ENCODE assay signal across 8 cellular contexts in the genomic region with DNA sequence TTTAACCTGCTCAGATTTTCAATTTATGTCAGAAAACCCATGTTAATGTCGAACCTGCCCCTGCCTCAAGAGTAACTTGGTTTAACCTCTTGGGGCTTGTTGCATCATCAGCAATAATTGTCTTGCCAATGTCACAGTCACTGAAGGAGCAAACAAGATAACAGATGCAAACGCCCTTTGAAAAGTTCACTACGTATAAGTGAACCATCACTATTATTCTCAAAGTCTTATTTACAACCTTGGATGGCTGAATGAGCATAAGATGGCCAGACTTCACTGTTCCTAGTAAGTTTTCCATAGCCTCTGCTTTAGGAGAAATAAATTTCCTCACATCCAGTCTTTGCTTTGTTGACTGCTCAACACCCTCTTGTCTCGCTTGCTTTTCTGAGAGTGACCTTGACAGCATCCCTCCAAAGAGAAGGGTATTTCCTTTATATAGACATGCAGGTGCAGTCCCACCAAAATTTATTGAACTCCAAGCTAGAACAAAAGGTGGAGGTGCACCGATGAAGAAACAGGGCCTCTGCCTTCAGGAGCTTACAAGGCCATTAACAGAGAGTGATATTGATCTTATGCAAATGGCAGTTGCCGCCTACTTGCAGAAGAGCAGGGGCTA. TPM values are rescaled to one million over a fixed set of nuclear protein-coding genes. Genes with fewer than 3 reads are reported as not detected.
DNase-seq lines count a peak whose midpoint lies in the region; ATAC-seq and TF ChIP-seq lines count a peak whose summit lies in the region.

No MANE protein-coding gene starts in this region.

- no peak for ATAC-seq in HG02610 (IDR thresholded peaks at IDR 0.05; ENCODE audit: unreplicated experiment)
- no peak for ATAC-seq in HG02642 (IDR thresholded peaks at IDR 0.05; ENCODE audit: poor library complexity, unreplicated experiment)
- ATAC-seq in HG02763 (IDR thresholded peaks at IDR 0.05; ENCODE audit: unreplicated experiment), result no peak

- H3K36me3 ChIP-seq in SJCRH30 (peaks cover under 1% of the 10 kb centered on the region), fibroblast of lung (ENCODE audit: control insufficient read depth, insufficient read depth, low read length) (no peaks in the 10 kb centered on the region), sigmoid colon (peaks cover 0 to 4% (median 0%) of the 10 kb centered on the region in 4 donors)

- TF ChIP-seq CTCF in GM12875 (IDR thresholded peaks at IDR 0.05; ENCODE audit: borderline replicate concordance, insufficient read depth, low read depth, low read length), result no peak; the same call in 1 of the 2 replicates
- TF ChIP-seq CTCF in fibroblast of lung (conservative IDR thresholded peaks at IDR 0.05 in 1 of 2, IDR thresholded peaks at IDR 0.05 in 1 of 2; ENCODE audit: low read depth in 1 of 2, low read length in 2 of 2), result no peak
- no peak for TF ChIP-seq CTCF in sigmoid colon (IDR thresholded peaks at IDR 0.05)

- peak overlapping the region; percentile 84 for H2AFZ ChIP-seq in fibroblast of lung (ENCODE audit: low read length)

- H3K9me3 ChIP-seq in SJCRH30 (replicated peaks) (no peaks in the 10 kb centered on the region), fibroblast of lung (ENCODE audit: control insufficient read depth, insufficient read depth, low read depth, low read length) (no peaks in the 10 kb centered on the region), sigmoid colon (no peaks in the 10 kb centered on the region)

- peaks cover 9% of the 10 kb centered on the region; the same call in 1 of the 2 replicates for H3K4me1 ChIP-seq in SJCRH30
- H3K4me1 ChIP-seq in fibroblast of lung (ENCODE audit: control insufficient read depth, extremely low read depth, insufficient read depth, low read length), result no peaks in the 10 kb centered on the region
- peaks cover 0 to 39% (median 30%) of the 10 kb centered on the region in 4 donors for H3K4me1 ChIP-seq in sigmoid colon

- DNase-seq in SJCRH30 (no peak), fibroblast of lung (ENCODE audit: low read depth in 2 of 2) (no peak), sigmoid colon (no peak), NCI-H1417 treated with DMSO at 0.1 percent for 48 hours (lab: John Stamatoyannopoulos, UW) (no peak)

- TF ChIP-seq EP300 in sigmoid colon (IDR thresholded peaks at IDR 0.05), result no peak

- H3K27ac ChIP-seq in SJCRH30 (no peak overlapping the region), fibroblast of lung (ENCODE audit: insufficient read depth, low read length) (no peak overlapping the region), sigmoid colon (peak overlapping the region; percentile 92 to 98 (median 94))

- intact Hi-C loops in sigmoid colon (cut with DNase I), result loop anchor here (2.0 to 10.0 kb wide), 3 partner anchors 333 to 605 kb away; no protein-coding TSS in a partner anchor

- H3K4me3 ChIP-seq in GM12875 (ENCODE audit: low read depth, low read length), result peak overlapping the region; percentile 80
- peak overlapping the region; percentile 72 for H3K4me3 ChIP-seq in SJCRH30
- peak overlapping the region; percentile 83 to 98 (median 84) for H3K4me3 ChIP-seq in fibroblast of lung (replicated peaks in 1 of 4; ENCODE audit: control extremely low read depth in 1 of 4, insufficient read depth in 1 of 4, low read depth in 3 of 4, low read length in 4 of 4)
- H3K4me3 ChIP-seq in sigmoid colon, result peak overlapping the region; percentile 66 to 94 (median 80)

- TF ChIP-seq POLR2A in sigmoid colon (IDR thresholded peaks at IDR 0.05), result no peak

- H3K79me2 ChIP-seq in fibroblast of lung (ENCODE audit: control insufficient read depth, insufficient read depth, low read length), result peaks cover 36% of the 10 kb centered on the region

- no peaks in the 10 kb centered on the region for H3K27me3 ChIP-seq in SJCRH30
- no peaks in the 10 kb centered on the region for H3K27me3 ChIP-seq in fibroblast of lung (ENCODE audit: control insufficient read depth, insufficient read depth, low read length)
- H3K27me3 ChIP-seq in sigmoid colon, result no peaks in the 10 kb centered on the region

- H3K9ac ChIP-seq in fibroblast of lung (ENCODE audit: insufficient read depth, low read length), result no peak overlapping the region

- no peaks in the 10 kb centered on the region for H4K20me1 ChIP-seq in fibroblast of lung (ENCODE audit: control insufficient read depth, extremely low read depth, insufficient read depth, low read length)

- 25 to 47% methylated on average over 6 of the region's 6 CpGs for WGBS in sigmoid colon, 2 donors

- H3K4me2 ChIP-seq in fibroblast of lung (ENCODE audit: extremely low read depth, insufficient read depth, low read length), result peak overlapping the region; percentile 68

RNA-seq across cellular contexts. Expression of gene LRIG2, which starts 0.7 kb away (rescaled TPM):
- total RNA-seq in SJCRH30 (2014; rRNA removed; shearing (Covaris generic)), result 13.0 and 16.9 TPM in 2 replicates
- total RNA-seq in fibroblast of lung (10.3 and 14.7 TPM in 2 replicates), sigmoid colon (10 to 100 TPM; 14.1 to 24.2 (median 17.4) TPM)
- polyA plus RNA-seq in fibroblast of lung (5.8 and 9.4 TPM in 2 replicates), sigmoid colon (1 to 10 TPM; 1.2 to 7.5 (median 1.2) TPM)
- 3.4 and 4.2 TPM in 2 replicates for polyA plus RNA-seq in fibroblast of lung (2012)
- 9.4 and 18.0 TPM in 2 replicates for polyA minus RNA-seq in fibroblast of lung (ENCODE audit: low replicate concordance)

Comparison
In these comparisons a context has a peak if more than half of its experiments do, and no peak if none do; other contexts are left out.
1. H3K27ac ChIP-seq: peak in sigmoid colon (4 of 4); none in SJCRH30 (single experiment) and fibroblast of lung (single experiment).
2. Peak in every context shown above with its lines, with median percentiles within 50 percentile points of each other: H3K4me3 ChIP-seq.